12 cellular contexts compared by ENCODE assay signal in genomic region chr13:24359252-24359651, GRCh38. TPM values are rescaled to one million over a fixed set of nuclear protein-coding genes. Genes with fewer than 3 reads are reported as not detected.
"Had no signal": no experiment of that assay in that cellular context is flagged by ENCODE, and none has a peak within 500 bp of the region (broad histone marks: within the 10 kb centered on the region; RNA-seq: fewer than 3 reads in every experiment).

No MANE protein-coding gene starts in this region.

RNA-seq across cellular contexts. Expression of gene C1QTNF9, which starts 49.9 kb away (rescaled TPM):
- total RNA-seq: activated B cell treated with CpG ODN at 0.5 μM for 24 hours; activated CD4-positive, alpha-beta memory T cell treated with anti-CD3 and anti-CD28 coated beads for 36 hours; activated naive CD4-positive, alpha-beta T cell treated with anti-CD3 and anti-CD28 coated beads for 36 hours; activated naive CD4-positive, alpha-beta T cell treated with anti-CD3 and anti-CD28 coated beads, Interleukin-2, amount 50 U/mL, for 72 hours; activated T-cell treated with anti-CD3 and anti-CD28 coated beads, Interleukin-2, amount 50 U/mL, for 4 hours; activated T-helper 1 cell treated with anti-CD3 and anti-CD28 coated beads, Interleukin-12 subunit alpha, Interleukin-12 subunit beta, Interleukin-2, Interleukin-4 antibody, amounts not matched to agents 30 ng/mL and 10 ng/mL and 1 ng/mL, durations not matched to agents 14 hours and 24 hours and 36 hours; astrocyte; bronchial epithelial cell; NCI-H460; PC-9; SJSA1; T-helper 17 cell had no signal
